ENCODE assay signal across 13 cellular contexts in genomic region chr2:233811732-233812131, GRCh38. TPM values are rescaled to one million over a fixed set of nuclear protein-coding genes. Genes with fewer than 3 reads are reported as not detected.
"Had no signal": no experiment of that assay in that cellular context is flagged by ENCODE, and none has a peak within 500 bp of the region (broad histone marks: within the 10 kb centered on the region; RNA-seq: fewer than 3 reads in every experiment).

No MANE protein-coding gene starts in this region.

- H3K4me3 ChIP-seq: dorsolateral prefrontal cortex, gastroesophageal sphincter, heart right ventricle, prostate gland, smooth muscle cell, thoracic aorta had no signal

- H3K9me3 ChIP-seq: prostate gland, thoracic aorta had no signal

- ATAC-seq: gastroesophageal sphincter; heart right ventricle; right cardiac atrium; stimulated activated naive CD8-positive, alpha-beta T cell treated with anti-CD3 and anti-CD28 coated beads, Interleukin-15, amount 100 ng/mL, for 72 hours had no signal

- H3K36me3 ChIP-seq: gastroesophageal sphincter, heart right ventricle, prostate gland, thoracic aorta had no signal

- DNase-seq: activated CD4-positive, alpha-beta T cell treated with anti-CD3 and anti-CD28 coated beads, Interleukin-2, amount 50 U/mL, for 4 hours; activated naive CD4-positive, alpha-beta T cell treated with anti-CD3 and anti-CD28 coated beads for 36 hours; heart right ventricle; occipital lobe; right cardiac atrium; SIG-M5; stimulated activated naive CD8-positive, alpha-beta T cell treated with anti-CD3 and anti-CD28 coated beads, Interleukin-15, amount 100 ng/mL, for 72 hours had no signal

- H3K27ac ChIP-seq: dorsolateral prefrontal cortex, gastroesophageal sphincter, heart right ventricle, prostate gland, thoracic aorta had no signal

RNA-seq across cellular contexts. Expression of gene MROH2A, which starts 33.6 kb away (rescaled TPM):
- total RNA-seq: activated naive CD4-positive, alpha-beta T cell treated with anti-CD3 and anti-CD28 coated beads for 36 hours; activated T-helper 1 cell treated with anti-CD3 and anti-CD28 coated beads, Interleukin-12 subunit alpha, Interleukin-12 subunit beta, Interleukin-2, Interleukin-4 antibody, amounts not matched to agents 30 ng/mL and 10 ng/mL and 1 ng/mL, durations not matched to agents 14 hours and 24 hours and 36 hours; gastroesophageal sphincter; heart right ventricle; occipital lobe; right cardiac atrium; smooth muscle cell; thoracic aorta had no signal

RNA-seq across cellular contexts. Expression of gene UGT1A1, which starts 51.7 kb away (rescaled TPM):
- total RNA-seq: activated naive CD4-positive, alpha-beta T cell treated with anti-CD3 and anti-CD28 coated beads for 36 hours; activated T-helper 1 cell treated with anti-CD3 and anti-CD28 coated beads, Interleukin-12 subunit alpha, Interleukin-12 subunit beta, Interleukin-2, Interleukin-4 antibody, amounts not matched to agents 30 ng/mL and 10 ng/mL and 1 ng/mL, durations not matched to agents 14 hours and 24 hours and 36 hours; dorsolateral prefrontal cortex; heart right ventricle; occipital lobe; right cardiac atrium; smooth muscle cell; thoracic aorta had no signal
